Comparison of ENCODE assay signal across 14 cellular contexts in genomic region chr17:77698903-77699615, GRCh38.
A peak's percentile ranks its signal among the peaks of the same experiment; 100 is the strongest.
DNase-seq lines count a peak whose midpoint lies in the region; ATAC-seq, FAIRE-seq and TF ChIP-seq lines count a peak whose summit lies in the region.
"Had no signal": no experiment of that assay in that cellular context is flagged by ENCODE, and none has a peak within 500 bp of the region (broad histone marks: within the 10 kb centered on the region; RNA-seq: fewer than 3 reads in every experiment).

No MANE protein-coding gene starts in this region.

- H3K4me1 Mint-ChIP-seq in natural killer cell treated with Interleukin-12 subunit alpha and Interleukin-12 subunit beta and Interleukin-15 and Interleukin-18, amount 100 ng/mL, for 72 hours (ENCODE audit: low read depth in 2 of 2), result peaks cover 0 to 4% of the 10 kb centered on the region in 2 donors
- peaks cover 0 to 4% of the 10 kb centered on the region in 2 donors for H3K4me1 Mint-ChIP-seq in natural killer cell
- H3K4me1 Mint-ChIP-seq: IgD-negative memory B cell had no signal

- intact Hi-C loops in natural killer cell (cut with micrococcal nuclease), result no loop called here

- peaks cover 8% of the 10 kb centered on the region for H3K9me3 Mint-ChIP-seq in natural killer cell treated with Interleukin-12 subunit alpha and Interleukin-12 subunit beta and Interleukin-15 and Interleukin-18, amount 100 ng/mL, for 72 hours
- peaks cover 0 to 8% of the 10 kb centered on the region in 2 donors for H3K9me3 Mint-ChIP-seq in natural killer cell

- peaks cover 30 to 38% of the 10 kb centered on the region in 2 donors for H3K27me3 Mint-ChIP-seq in natural killer cell treated with Interleukin-12 subunit alpha and Interleukin-12 subunit beta and Interleukin-15 and Interleukin-18, amount 100 ng/mL, for 72 hours
- H3K27me3 Mint-ChIP-seq in natural killer cell (ENCODE audit: low read depth in 2 of 2), result peaks cover 42 to 59% of the 10 kb centered on the region in 2 donors

- DNase-seq in DMS79 treated with DMSO at 0.1 percent for 48 hours (lab: John Stamatoyannopoulos, UW) (peak; percentile 27), DMS79 (lab: John Stamatoyannopoulos, UW) (no peak), natural killer cell (no peak), islet precursor cell (peak; percentile 29), urothelium cell line (ENCODE audit: low spot score) (no peak), NK-92 (lab: John Stamatoyannopoulos, UW; ENCODE audit: unreplicated experiment) (no peak), middle frontal gyrus (ENCODE audit: extremely low spot score, low spot score) (no peak)
- peak; percentile 31 for DNase-seq in natural killer cell treated with Interleukin-12 subunit alpha and Interleukin-12 subunit beta and Interleukin-15 and Interleukin-18, amount 100 ng/mL, for 72 hours (ENCODE audit: low spot score)
- DNase-seq: C1 segment of cervical spinal cord, DMS153, H7, NCI-H2081 treated with DMSO at 0.1 percent for 48 hours, NCI-H446 treated with DMSO at 0.1 percent for 48 hours had no signal

- H3K4me3 Mint-ChIP-seq in natural killer cell treated with Interleukin-12 subunit alpha and Interleukin-12 subunit beta and Interleukin-15 and Interleukin-18, amount 100 ng/mL, for 72 hours, result no peak overlapping the region
- H3K4me3 Mint-ChIP-seq in natural killer cell, result no peak overlapping the region

- H3K27ac Mint-ChIP-seq in natural killer cell treated with Interleukin-12 subunit alpha and Interleukin-12 subunit beta and Interleukin-15 and Interleukin-18, amount 100 ng/mL, for 72 hours, result no peak overlapping the region
- H3K27ac Mint-ChIP-seq in natural killer cell, result no peak overlapping the region

- peak; percentile 52 for FAIRE-seq in urothelium cell line (lab: Jason Lieb, UNC)

- TF ChIP-seq CTCF in natural killer cell (IDR thresholded peaks at IDR 0.05), result no peak

- H3K36me3 Mint-ChIP-seq in natural killer cell treated with Interleukin-12 subunit alpha and Interleukin-12 subunit beta and Interleukin-15 and Interleukin-18, amount 100 ng/mL, for 72 hours, result peaks cover 21% of the 10 kb centered on the region
- peaks cover 7% of the 10 kb centered on the region for H3K36me3 Mint-ChIP-seq in natural killer cell
- H3K36me3 Mint-ChIP-seq: IgD-negative memory B cell had no signal

- no peak for ATAC-seq in natural killer cell treated with Interleukin-12 subunit alpha and Interleukin-12 subunit beta and Interleukin-15 and Interleukin-18, amount 100 ng/mL, for 72 hours
- ATAC-seq in natural killer cell, result no peak

Comparison
In these comparisons a context has a peak if more than half of its experiments do, and no peak if none do; other contexts are left out.
1. DNase-seq: peak in DMS79 treated with DMSO at 0.1 percent for 48 hours (single experiment), natural killer cell treated with Interleukin-12 subunit alpha and Interleukin-12 subunit beta and Interleukin-15 and Interleukin-18, amount 100 ng/mL, for 72 hours (single experiment) and islet precursor cell (single experiment); none in DMS79 (single experiment), natural killer cell (single experiment), urothelium cell line (single experiment), NK-92 (single experiment) and middle frontal gyrus (single experiment).